16 cellular contexts compared by ENCODE assay signal in genomic region chr14:59293934-59294661, GRCh38.
DNase-seq lines count a peak whose midpoint lies in the region; ATAC-seq and TF ChIP-seq lines count a peak whose summit lies in the region.
"Had no signal": no experiment of that assay in that cellular context is flagged by ENCODE, and none has a peak within 500 bp of the region (broad histone marks: within the 10 kb centered on the region; RNA-seq: fewer than 3 reads in every experiment).

No MANE protein-coding gene starts in this region.

- no peaks in the 10 kb centered on the region for H3K27me3 Mint-ChIP-seq in Caco-2 (ENCODE audit: insufficient read depth, unreplicated experiment)
- H3K27me3 Mint-ChIP-seq in endodermal cell (ENCODE audit: insufficient read depth) = no peaks in the 10 kb centered on the region
- H3K27me3 Mint-ChIP-seq: activated CD8-positive, alpha-beta T cell treated with anti-CD3 and anti-CD28 coated beads for 36 hours; CD4-positive, alpha-beta memory T cell; stimulated activated naive B cell treated with anti-CD40 and anti-IgM and Interleukin-4, amounts not matched to agents 10 μg/mL and 1 μg/mL and 100 μg/mL, for 72 hours had no signal

- H3K9me3 ChIP-seq in Caco-2 (no peaks in the 10 kb centered on the region), body of pancreas (no peaks in the 10 kb centered on the region), left lung (no peaks in the 10 kb centered on the region), endodermal cell (ENCODE audit: control insufficient read depth, low read length) (no peaks in the 10 kb centered on the region)
- H3K9me3 ChIP-seq: A549 had no signal

- H3K9ac ChIP-seq in endodermal cell (ENCODE audit: extremely low read depth, low read length, poor library complexity, severe bottlenecking) = no peak overlapping the region

- peak overlapping the region in 1 of 4 donors; percentile 18 for H3K27ac ChIP-seq in body of pancreas
- peak overlapping the region in 1 of 2 donors; percentile 41 for H3K27ac ChIP-seq in left lung
- peak overlapping the region in 17 of 21 experiments; percentile 0 to 72 (median 37) for H3K27ac ChIP-seq in skin epidermis
- no peak overlapping the region for H3K27ac ChIP-seq in endodermal cell (ENCODE audit: low read depth, low read length)
- H3K27ac ChIP-seq: A549 had no signal

- H3K27me3 ChIP-seq in Caco-2 (replicated peaks; ENCODE audit: control insufficient read depth, insufficient read depth, low read length) = no peaks in the 10 kb centered on the region
- H3K27me3 ChIP-seq in body of pancreas = no peaks in the 10 kb centered on the region
- no peaks in the 10 kb centered on the region for H3K27me3 ChIP-seq in left lung
- H3K27me3 ChIP-seq in endodermal cell (ENCODE audit: control insufficient read depth, insufficient read depth, low read length, poor library complexity, severe bottlenecking) = no peaks in the 10 kb centered on the region

- peaks cover 37% of the 10 kb centered on the region for H3K4me1 ChIP-seq in Caco-2
- peaks cover 25% of the 10 kb centered on the region for H3K4me1 ChIP-seq in body of pancreas
- H3K4me1 ChIP-seq in left lung = peaks cover 0 to 12% of the 10 kb centered on the region in 2 donors
- H3K4me1 ChIP-seq in endodermal cell (ENCODE audit: control insufficient read depth, insufficient read depth, low read length) = peaks cover 11% of the 10 kb centered on the region
- H3K4me1 ChIP-seq: A549 had no signal

- peaks cover 14% of the 10 kb centered on the region for H3K36me3 Mint-ChIP-seq in Caco-2 (ENCODE audit: insufficient read depth, unreplicated experiment)
- H3K36me3 Mint-ChIP-seq in endodermal cell (ENCODE audit: low read depth) = peaks cover 21% of the 10 kb centered on the region
- no peaks in the 10 kb centered on the region for H3K36me3 Mint-ChIP-seq in stimulated activated effector memory CD8-positive, alpha-beta T cell treated with anti-CD3 and anti-CD28 coated beads, Interleukin-12 subunit alpha, Interleukin-12 subunit beta, amount 100 ng/mL, for 72 hours

- peak in 1 of 2 experiments; percentile 10 for DNase-seq in Caco-2
- DNase-seq in body of pancreas = peak in 1 of 4 donors; percentile 10
- peak in 1 of 2 donors; percentile 18 for DNase-seq in left lung
- no peak for DNase-seq in nucleus accumbens (lab: John Stamatoyannopoulos, UW)
- no peak for DNase-seq in endodermal cell
- DNase-seq in stimulated activated effector memory CD8-positive, alpha-beta T cell treated with anti-CD3 and anti-CD28 coated beads, Interleukin-12 subunit alpha, Interleukin-12 subunit beta, amount 100 ng/mL, for 72 hours (ENCODE audit: low spot score in 2 of 2) = no peak
- DNase-seq: activated CD8-positive, alpha-beta T cell treated with anti-CD3 and anti-CD28 coated beads for 36 hours; amygdala; CD4-positive, alpha-beta memory T cell; KG1; NCI-H1417 treated with DMSO at 0.1 percent for 48 hours; NCI-H2227 treated with DMSO at 0.1 percent for 48 hours; stimulated activated naive B cell treated with anti-CD40 and anti-IgM and Interleukin-4, amounts not matched to agents 10 μg/mL and 1 μg/mL and 100 μg/mL, for 72 hours had no signal

- intact Hi-C loops in Caco-2 (cut with micrococcal nuclease; ENCODE audit: unreplicated experiment) (no loop called here), body of pancreas (cut with DNase I) (no loop called here), left lung (cut with DNase I) (no loop called here)

- ATAC-seq in body of pancreas (peak; percentile 33), left lung (peak; percentile 48), GM18907 (IDR thresholded peaks at IDR 0.05; ENCODE audit: unreplicated experiment) (no peak)
- no peak for ATAC-seq in stimulated activated effector memory CD8-positive, alpha-beta T cell treated with anti-CD3 and anti-CD28 coated beads, Interleukin-12 subunit alpha, Interleukin-12 subunit beta, amount 100 ng/mL, for 72 hours
- ATAC-seq: A549; activated CD8-positive, alpha-beta T cell treated with anti-CD3 and anti-CD28 coated beads for 36 hours; stimulated activated naive B cell treated with anti-CD40 and anti-IgM and Interleukin-4, amounts not matched to agents 10 μg/mL and 1 μg/mL and 100 μg/mL, for 72 hours had no signal

- H3K36me3 ChIP-seq in Caco-2 (ENCODE audit: control insufficient read depth, insufficient read depth, low read length) = no peaks in the 10 kb centered on the region
- no peaks in the 10 kb centered on the region for H3K36me3 ChIP-seq in body of pancreas (replicated peaks in 1 of 2; ENCODE audit: insufficient read depth in 1 of 2, low read depth in 2 of 2)
- H3K36me3 ChIP-seq in left lung = peaks cover 0 to 15% of the 10 kb centered on the region in 2 donors
- H3K36me3 ChIP-seq in endodermal cell (ENCODE audit: control insufficient read depth, insufficient read depth, low read length) = peaks cover 49% of the 10 kb centered on the region

- H3K27ac Mint-ChIP-seq in Caco-2 (ENCODE audit: unreplicated experiment) (peak overlapping the region; percentile 42), endodermal cell (no peak overlapping the region)
- no peak overlapping the region for H3K27ac Mint-ChIP-seq in stimulated activated effector memory CD8-positive, alpha-beta T cell treated with anti-CD3 and anti-CD28 coated beads, Interleukin-12 subunit alpha, Interleukin-12 subunit beta, amount 100 ng/mL, for 72 hours
- H3K27ac Mint-ChIP-seq: activated CD8-positive, alpha-beta T cell treated with anti-CD3 and anti-CD28 coated beads for 36 hours; CD4-positive, alpha-beta memory T cell; stimulated activated naive B cell treated with anti-CD40 and anti-IgM and Interleukin-4, amounts not matched to agents 10 μg/mL and 1 μg/mL and 100 μg/mL, for 72 hours had no signal

- POLR2A ChIA-PET in Caco-2 (lab: Charles Lee) = no interaction called here

- H3K4me1 Mint-ChIP-seq in Caco-2 (ENCODE audit: low read depth, unreplicated experiment) = peaks cover 37% of the 10 kb centered on the region
- H3K4me1 Mint-ChIP-seq in endodermal cell = no peaks in the 10 kb centered on the region
- no peaks in the 10 kb centered on the region for H3K4me1 Mint-ChIP-seq in stimulated activated effector memory CD8-positive, alpha-beta T cell treated with anti-CD3 and anti-CD28 coated beads, Interleukin-12 subunit alpha, Interleukin-12 subunit beta, amount 100 ng/mL, for 72 hours

- no peaks in the 10 kb centered on the region for H3K9me3 Mint-ChIP-seq in Caco-2 (ENCODE audit: unreplicated experiment)
- H3K9me3 Mint-ChIP-seq in endodermal cell = no peaks in the 10 kb centered on the region
- no peaks in the 10 kb centered on the region for H3K9me3 Mint-ChIP-seq in stimulated activated effector memory CD8-positive, alpha-beta T cell treated with anti-CD3 and anti-CD28 coated beads, Interleukin-12 subunit alpha, Interleukin-12 subunit beta, amount 100 ng/mL, for 72 hours
- H3K9me3 Mint-ChIP-seq: activated CD8-positive, alpha-beta T cell treated with anti-CD3 and anti-CD28 coated beads for 36 hours; CD4-positive, alpha-beta memory T cell; stimulated activated naive B cell treated with anti-CD40 and anti-IgM and Interleukin-4, amounts not matched to agents 10 μg/mL and 1 μg/mL and 100 μg/mL, for 72 hours had no signal

- H3K4me3 ChIP-seq in Caco-2 (ENCODE audit: low read depth, low read length) (no peak overlapping the region), body of pancreas (no peak overlapping the region), left lung (no peak overlapping the region), skin epidermis (no peak overlapping the region), endodermal cell (ENCODE audit: low read length) (no peak overlapping the region)
- H3K4me3 ChIP-seq: A549 had no signal

- BruUV-seq in Caco-2 (replicated peaks; lab: Mats Ljungman, UMichigan) = no TSS peak

- H3K4me3 Mint-ChIP-seq in Caco-2 (ENCODE audit: unreplicated experiment) (no peak overlapping the region), endodermal cell (no peak overlapping the region)
- no peak overlapping the region for H3K4me3 Mint-ChIP-seq in stimulated activated effector memory CD8-positive, alpha-beta T cell treated with anti-CD3 and anti-CD28 coated beads, Interleukin-12 subunit alpha, Interleukin-12 subunit beta, amount 100 ng/mL, for 72 hours
- H3K4me3 Mint-ChIP-seq: activated CD8-positive, alpha-beta T cell treated with anti-CD3 and anti-CD28 coated beads for 36 hours; CD4-positive, alpha-beta memory T cell; stimulated activated naive B cell treated with anti-CD40 and anti-IgM and Interleukin-4, amounts not matched to agents 10 μg/mL and 1 μg/mL and 100 μg/mL, for 72 hours had no signal

- no peak for TF ChIP-seq CTCF in Caco-2 (IDR thresholded peaks at IDR 0.05; ENCODE audit: insufficient read depth in 1 of 2, low read depth in 1 of 2, low read length in 1 of 2, severe bottlenecking in 1 of 2, unreplicated experiment in 1 of 2)
- no peak for TF ChIP-seq CTCF in body of pancreas (IDR thresholded peaks at IDR 0.05)
- TF ChIP-seq CTCF in left lung (IDR thresholded peaks at IDR 0.05) = no peak
- no peak for TF ChIP-seq CTCF in endodermal cell (conservative IDR thresholded peaks at IDR 0.05)

- TF ChIP-seq POLR2A in body of pancreas (IDR thresholded peaks at IDR 0.05) = no peak

- CTCF ChIA-PET in Caco-2 (lab: Charles Lee) = no interaction called here

- WGBS in body of pancreas, 2 donors = 43 to 58% methylated on average over 8 of the region's 8 CpGs
- 93 to 100% methylated on average over 1 to 8 of the region's 8 CpGs for WGBS in endodermal cell (ENCODE audit: insufficient coverage in 1 of 2, insufficient read length in 1 of 2), 2 experiments

Comparison
In these comparisons a context has a peak if more than half of its experiments do, and no peak if none do; other contexts are left out.
1. ATAC-seq: peak in body of pancreas (single experiment) and left lung (single experiment); none in GM18907 (single experiment) and stimulated activated effector memory CD8-positive, alpha-beta T cell treated with anti-CD3 and anti-CD28 coated beads, Interleukin-12 subunit alpha, Interleukin-12 subunit beta, amount 100 ng/mL, for 72 hours (single experiment).